ENCODE assay signal across 8 cellular contexts in genomic region chr21:29499734-29500343, GRCh38.
DNase-seq lines count a peak whose midpoint lies in the region; ATAC-seq and TF ChIP-seq lines count a peak whose summit lies in the region.

No MANE protein-coding gene starts in this region.

- no peaks in the 10 kb centered on the region for H3K27me3 Mint-ChIP-seq in chondrocyte (ENCODE audit: low read depth)

- CTCF ChIA-PET in A673 (lab: Charles Lee) = interaction anchor here (0.6 kb wide), 2 partner anchors 246 to 454 kb away, joined by 3 to 6 read pairs; no protein-coding TSS in a partner anchor

- H3K36me3 ChIP-seq in A673 (ENCODE audit: insufficient read depth, low read length, poor library complexity, severe bottlenecking) (no peaks in the 10 kb centered on the region), osteoblast (ENCODE audit: insufficient read depth, low read length) (no peaks in the 10 kb centered on the region), sigmoid colon (no peaks in the 10 kb centered on the region)

- POLR2A ChIA-PET in A673 (lab: Charles Lee; ENCODE audit: low non-redundant PET) = no interaction called here

- peaks cover 2% of the 10 kb centered on the region for H3K36me3 Mint-ChIP-seq in chondrocyte (ENCODE audit: low read depth)
- H3K36me3 Mint-ChIP-seq in activated naive CD4-positive, alpha-beta T cell treated with anti-CD3 and anti-CD28 coated beads, Interleukin-2, amount 50 U/mL, for 72 hours = peaks cover 21 to 39% of the 10 kb centered on the region in 2 donors

- TF ChIP-seq POLR2A in sigmoid colon (IDR thresholded peaks at IDR 0.05) = no peak

- intact Hi-C loops in A673 (cut with micrococcal nuclease; ENCODE audit: unreplicated experiment) = no loop called here
- intact Hi-C loops in sigmoid colon (cut with DNase I) = no loop called here

- H3K4me3 ChIP-seq in A673 (ENCODE audit: low read depth, low read length, poor library complexity, severe bottlenecking) (no peak overlapping the region), osteoblast (ENCODE audit: insufficient read depth, low read length) (no peak overlapping the region), sigmoid colon (no peak overlapping the region)

- BruUV-seq in A673 (replicated peaks; lab: Mats Ljungman, UMichigan) = no TSS peak

- H3K27ac ChIP-seq in A673 (ENCODE audit: low read depth, low read length, poor library complexity, severe bottlenecking) (no peak overlapping the region), osteoblast (ENCODE audit: low read depth, low read length) (no peak overlapping the region), sigmoid colon (no peak overlapping the region)

- TF ChIP-seq CTCF in A673 (conservative IDR thresholded peaks at IDR 0.05; ENCODE audit: low read depth, low read length) = peak; percentile 89
- peak; percentile 77 for TF ChIP-seq CTCF in chondrocyte (IDR thresholded peaks at IDR 0.05)
- peak; percentile 73 for TF ChIP-seq CTCF in osteoblast (IDR thresholded peaks at IDR 0.05; ENCODE audit: extremely low read depth, low read depth, low read length)
- no peak for TF ChIP-seq CTCF in sigmoid colon (IDR thresholded peaks at IDR 0.05)

- no peaks in the 10 kb centered on the region for H3K79me2 ChIP-seq in osteoblast (ENCODE audit: insufficient read depth, low read length)

- WGBS in sigmoid colon, 2 donors = 92% methylated on average over 10 of the region's 10 CpGs

- no peak overlapping the region for H3K4me3 Mint-ChIP-seq in chondrocyte (ENCODE audit: unreplicated experiment)

- no peaks in the 10 kb centered on the region for H4K20me1 ChIP-seq in osteoblast (ENCODE audit: insufficient read depth, low read length)

- H3K9me3 ChIP-seq in A673 (ENCODE audit: low read depth, low read length, poor library complexity, severe bottlenecking) = no peaks in the 10 kb centered on the region
- H3K9me3 ChIP-seq in osteoblast (ENCODE audit: low read depth, low read length) = no peaks in the 10 kb centered on the region
- no peaks in the 10 kb centered on the region for H3K9me3 ChIP-seq in sigmoid colon

- ATAC-seq in activated naive CD4-positive, alpha-beta T cell treated with anti-CD3 and anti-CD28 coated beads, Interleukin-2, amount 50 U/mL, for 72 hours = no peak

- H3K27ac Mint-ChIP-seq in chondrocyte (ENCODE audit: unreplicated experiment) = no peak overlapping the region
- H3K27ac Mint-ChIP-seq in activated naive CD4-positive, alpha-beta T cell treated with anti-CD3 and anti-CD28 coated beads, Interleukin-2, amount 50 U/mL, for 72 hours = no peak overlapping the region

- H3K4me1 Mint-ChIP-seq in chondrocyte (ENCODE audit: low read depth) = peaks cover 35% of the 10 kb centered on the region

- H3K4me1 ChIP-seq in A673 (ENCODE audit: insufficient read depth, low read length, poor library complexity, severe bottlenecking) = no peaks in the 10 kb centered on the region
- H3K4me1 ChIP-seq in osteoblast (ENCODE audit: insufficient read depth, low read length) = peaks cover 18% of the 10 kb centered on the region
- H3K4me1 ChIP-seq in sigmoid colon = no peaks in the 10 kb centered on the region

- H3K4me2 ChIP-seq in osteoblast (ENCODE audit: insufficient read depth, low read length) = no peak overlapping the region

- TF ChIP-seq EP300 in sigmoid colon (IDR thresholded peaks at IDR 0.05) = no peak

- H3K27me3 ChIP-seq in A673 (replicated peaks; ENCODE audit: insufficient read depth, low read depth, low read length, poor library complexity) (no peaks in the 10 kb centered on the region), osteoblast (ENCODE audit: insufficient read depth, low read length) (no peaks in the 10 kb centered on the region), sigmoid colon (no peaks in the 10 kb centered on the region)

- peaks cover 10% of the 10 kb centered on the region for H3K9me3 Mint-ChIP-seq in chondrocyte (ENCODE audit: low read depth)
- H3K9me3 Mint-ChIP-seq in activated naive CD4-positive, alpha-beta T cell treated with anti-CD3 and anti-CD28 coated beads, Interleukin-2, amount 50 U/mL, for 72 hours = peaks cover 4 to 27% of the 10 kb centered on the region in 2 donors

- peak; percentile 75 for DNase-seq in A673 (ENCODE audit: low spot score)
- DNase-seq in GM03348 (ENCODE audit: low spot score) = peak; percentile 48
- peak; percentile 48 for DNase-seq in NCI-H460 (ENCODE audit: extremely low read depth, low read depth)
- no peak for DNase-seq in chondrocyte (ENCODE audit: low spot score)
- DNase-seq in osteoblast (ENCODE audit: insufficient read length, low spot score, missing footprints) = no peak
- DNase-seq in occipital lobe (lab: John Stamatoyannopoulos, UW) = no peak
- no peak for DNase-seq in sigmoid colon
- no peak for DNase-seq in activated naive CD4-positive, alpha-beta T cell treated with anti-CD3 and anti-CD28 coated beads, Interleukin-2, amount 50 U/mL, for 72 hours (ENCODE audit: low spot score in 2 of 2)

- no peak overlapping the region for H2AFZ ChIP-seq in osteoblast (ENCODE audit: low read length)

Comparison
In these comparisons a context has a peak if more than half of its experiments do, and no peak if none do; other contexts are left out.
1. DNase-seq: peak in A673 (single experiment), GM03348 (single experiment) and NCI-H460 (single experiment); none in chondrocyte (single experiment), osteoblast (single experiment), occipital lobe (single experiment), sigmoid colon (single experiment) and activated naive CD4-positive, alpha-beta T cell treated with anti-CD3 and anti-CD28 coated beads, Interleukin-2, amount 50 U/mL, for 72 hours (0 of 2).
2. CTCF ChIP-seq: peak in A673 (single experiment), chondrocyte (single experiment) and osteoblast (single experiment); none in sigmoid colon (0 of 4).